ENCODE assay signal across 1 cellular context in genomic region chr14:94100847-94101246, GRCh38.
A peak's percentile ranks its signal among the peaks of the same experiment; 100 is the strongest.
TF ChIP-seq lines count a peak whose summit lies in the region.

No MANE protein-coding gene starts in this region.

TF ChIP-seq in IMR-90, 13 proteins besides CTCF, POLR2A, EP300 and RAD21:
- TF ChIP-seq FOS (IDR thresholded peaks at IDR 0.05; ENCODE audit: low read depth, low read length) (peak; percentile 72), MAFK (IDR thresholded peaks at IDR 0.05; ENCODE audit: low read depth, low read length) (no peak), MAZ (IDR thresholded peaks at IDR 0.05; ENCODE audit: borderline replicate concordance, low read depth, low read length) (no peak), MXI1 (IDR thresholded peaks at IDR 0.05; ENCODE audit: borderline replicate concordance, low read depth, low read length) (no peak; the same call in 1 of the 2 replicates), CEBPB (IDR thresholded peaks at IDR 0.05; ENCODE audit: low read depth, low read length) (peak; percentile 26; the same call in 1 of the 2 replicates), RFX5 (IDR thresholded peaks at IDR 0.05; ENCODE audit: low read depth, low read length) (no peak), BHLHE40 (IDR thresholded peaks at IDR 0.05; ENCODE audit: low read depth, low read length) (no peak)
TF ChIP-seq in IMR-90: peak in this region for 2.
